In the genomic region with DNA sequence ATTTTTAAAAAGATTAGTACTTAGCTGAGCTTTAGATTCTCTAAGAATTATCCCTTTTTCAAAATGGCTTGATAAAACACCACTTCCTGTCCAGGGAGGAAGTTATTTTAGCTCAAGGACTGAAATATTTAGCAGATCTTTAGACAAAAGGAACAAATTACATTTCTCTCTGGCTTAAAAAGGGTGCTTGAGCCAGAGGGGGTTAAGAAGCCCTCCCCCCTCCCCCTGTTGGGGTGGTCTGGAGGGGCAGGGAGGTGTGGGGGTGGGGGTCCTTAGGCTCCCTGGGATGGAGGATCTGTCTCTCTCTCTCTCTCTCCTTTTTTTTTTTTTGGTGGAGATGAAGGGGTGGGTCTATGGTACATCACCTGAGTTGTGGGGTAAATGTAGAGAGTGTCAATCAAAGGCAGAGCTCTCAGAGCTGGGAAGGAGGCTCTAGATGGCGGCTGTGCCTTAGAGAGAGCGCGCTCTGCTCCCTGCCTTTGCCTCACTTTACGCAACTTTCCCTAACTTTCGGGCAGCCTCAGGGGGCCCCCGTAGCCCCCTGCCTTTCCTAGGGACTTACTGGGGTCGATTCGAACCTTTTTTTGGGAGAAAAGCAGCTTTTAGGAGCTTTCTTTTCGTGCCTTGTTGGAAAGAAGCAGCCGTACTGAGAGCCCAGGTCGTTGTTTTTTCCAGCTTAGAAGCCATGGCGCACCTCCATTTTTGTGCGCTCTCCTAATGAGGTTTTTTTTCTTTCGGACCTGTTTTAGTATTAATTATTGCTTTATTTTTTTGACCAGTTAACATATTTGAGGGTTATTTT, we compare ENCODE assay signal across 8 cellular contexts. TPM values are rescaled to one million over a fixed set of nuclear protein-coding genes. Genes with fewer than 3 reads are reported as not detected.
A peak's percentile ranks its signal among the peaks of the same experiment; 100 is the strongest.
DNase-seq lines count a peak whose midpoint lies in the region; ATAC-seq and TF ChIP-seq lines count a peak whose summit lies in the region.

A gene (plus strand): TSS at position 415 of the 802 bp plus-strand sequence. CDS start 914 bp downstream, outside the sequence.

- H3K4me3 Mint-ChIP-seq in stimulated activated naive CD8-positive, alpha-beta T cell treated with anti-CD3 and anti-CD28 coated beads, Interleukin-15, amount 100 ng/mL, for 72 hours = peak within 1 kb of the TSS; percentile 97 to 98

- peak within 1 kb of the TSS; percentile 81 for H2AK5ac ChIP-seq in IMR-90 (ENCODE audit: low read depth, low read length)

- peak within 1 kb of the TSS; percentile 92 for H3K18ac ChIP-seq in IMR-90 (ENCODE audit: low read depth, low read length)

- CTCF ChIA-PET in IMR-90 (lab: Yijun Ruan, JAX) = interaction anchor here (0.6 to 1.6 kb wide), 5 partner anchors 11 to 135 kb away, joined by 3 to 7 read pairs (median 4); no protein-coding TSS in a partner anchor
- CTCF ChIA-PET in OCI-LY7 (lab: Charles Lee; ENCODE audit: unreplicated experiment) = interaction anchor here (0.6 to 1.4 kb wide), 5 partner anchors 18 to 90 kb away, joined by 3 to 8 read pairs (median 3); no protein-coding TSS in a partner anchor

- peak within 1 kb of the TSS; percentile 94 to 95 for H4K8ac ChIP-seq in IMR-90 (ENCODE audit: low read depth in 2 of 2, low read length in 2 of 2)

- POLR2A ChIA-PET in IMR-90 (lab: Charles Lee; ENCODE audit: unreplicated experiment) = interaction anchor here (0.9 to 3.2 kb wide), 6 partner anchors 9 to 98 kb away, joined by 3 to 25 read pairs (median 4); no protein-coding TSS in a partner anchor
- POLR2A ChIA-PET in OCI-LY7 (lab: Charles Lee) = interaction anchor here (0.6 to 10.3 kb wide), 20 partner anchors 9 to 813 kb away, joined by 3 to 147 read pairs (median 6); no protein-coding TSS in a partner anchor

- in situ Hi-C loops in IMR-90 (cut with MboI; ENCODE audit: low sequenced_read_pairs) = no loop called here

- peaks cover 96% of the 10 kb centered on the region for H3K79me2 ChIP-seq in OCI-LY7 (ENCODE audit: insufficient read depth, low read depth, low read length)

- H3K23ac ChIP-seq in IMR-90 (ENCODE audit: low read depth, low read length) = peak within 1 kb of the TSS; percentile 97

- peak within 1 kb of the TSS; percentile 96 for H4K5ac ChIP-seq in IMR-90 (ENCODE audit: low read depth, low read length)

- peak within 1 kb of the TSS; percentile 94 for H3K4ac ChIP-seq in IMR-90 (ENCODE audit: low read depth, low read length)

- peak within 1 kb of the TSS; percentile 98 for H2BK5ac ChIP-seq in IMR-90 (ENCODE audit: low read depth, low read length, poor library complexity, severe bottlenecking)

- H3K14ac ChIP-seq in IMR-90 (replicated peaks; ENCODE audit: low read depth, low read length) = peak within 1 kb of the TSS; percentile 95

- DNase-seq in DMS53 treated with DMSO at 0.1 percent for 48 hours (lab: John Stamatoyannopoulos, UW; ENCODE audit: unreplicated experiment) (peak; percentile 83), IMR-90 (peak; percentile 89), OCI-LY7 (ENCODE audit: low spot score) (peak; percentile 92), activated T-cell treated with anti-CD3 and anti-CD28 coated beads for 24 hours (ENCODE audit: low read depth) (peak; percentile 57)
- peak; percentile 78 to 83 for DNase-seq in stimulated activated naive CD8-positive, alpha-beta T cell treated with anti-CD3 and anti-CD28 coated beads, Interleukin-15, amount 100 ng/mL, for 72 hours

- ATAC-seq in GM21576 (IDR thresholded peaks at IDR 0.05; ENCODE audit: unreplicated experiment) (peak; percentile 71), IMR-90 (ENCODE audit: low read depth) (peak; percentile 38)
- ATAC-seq in stimulated activated naive CD8-positive, alpha-beta T cell treated with anti-CD3 and anti-CD28 coated beads, Interleukin-15, amount 100 ng/mL, for 72 hours = peak; percentile 85

- H2AFZ ChIP-seq in IMR-90 (replicated peaks; ENCODE audit: low read length, poor library complexity) = no peak within 1 kb of the TSS
- H2AFZ ChIP-seq in OCI-LY7 (ENCODE audit: low read length) = no peak within 1 kb of the TSS

- H2BK20ac ChIP-seq in IMR-90 (ENCODE audit: low read depth, low read length) = no peak within 1 kb of the TSS

- H3K27ac ChIP-seq in IMR-90 (ENCODE audit: insufficient read depth, low read length) = peak within 1 kb of the TSS; percentile 100
- peak within 1 kb of the TSS; percentile 94 for H3K27ac ChIP-seq in OCI-LY7 (ENCODE audit: low read depth, low read length, poor library complexity, severe bottlenecking)
- H3K27ac ChIP-seq in esophagus (ENCODE audit: low read depth in 2 of 2, low read length in 1 of 2) = peak within 1 kb of the TSS; percentile 97 to 98

- peaks cover 44% of the 10 kb centered on the region for H3K4me1 Mint-ChIP-seq in stimulated activated naive CD8-positive, alpha-beta T cell treated with anti-CD3 and anti-CD28 coated beads, Interleukin-15, amount 100 ng/mL, for 72 hours

- 0 out of 2 replicates have a peak, but pooled peaks have one; percentile 1 for TF ChIP-seq CTCF in IMR-90 (conservative IDR thresholded peaks at IDR 0.05; ENCODE audit: low read depth, low read length)
- TF ChIP-seq CTCF in OCI-LY7 (conservative IDR thresholded peaks at IDR 0.05; ENCODE audit: low read length) = peak; percentile 42; the same call in 1 of the 2 replicates

- no peaks in the 10 kb centered on the region for H3K27me3 Mint-ChIP-seq in stimulated activated naive CD8-positive, alpha-beta T cell treated with anti-CD3 and anti-CD28 coated beads, Interleukin-15, amount 100 ng/mL, for 72 hours

- no CpG with 5 or more reads among the region's 14 CpGs for WGBS in IMR-90 (ENCODE audit: extremely low coverage in 2 of 2, insufficient read length in 1 of 2), 2 experiments
- 0% methylated on average over 14 of the region's 14 CpGs for WGBS in esophagus, 2 donors

- peak; percentile 98 for TF ChIP-seq POLR2A in IMR-90 (IDR thresholded peaks at IDR 0.05; ENCODE audit: low read depth, low read length)

- H4K20me1 ChIP-seq in IMR-90 (ENCODE audit: insufficient read depth, low read length) = peaks cover 12% of the 10 kb centered on the region
- H4K20me1 ChIP-seq in OCI-LY7 (ENCODE audit: insufficient read depth, low read length) = peaks cover 18% of the 10 kb centered on the region; the same call in 1 of the 2 replicates

- no peaks in the 10 kb centered on the region for H3K9me1 ChIP-seq in IMR-90 (ENCODE audit: insufficient read depth, low read length)

- peak within 1 kb of the TSS; percentile 95 for H4K91ac ChIP-seq in IMR-90 (ENCODE audit: insufficient read depth, low read depth, low read length)

- no peaks in the 10 kb centered on the region for H3K9me2 ChIP-seq in OCI-LY7 (ENCODE audit: insufficient read depth, low read length)

- H3K9me3 ChIP-seq in IMR-90 (ENCODE audit: control insufficient read depth, insufficient read depth, low read length) = no peaks in the 10 kb centered on the region
- H3K9me3 ChIP-seq in OCI-LY7 (ENCODE audit: low read length) = peaks cover 25% of the 10 kb centered on the region; the same call in 1 of the 2 replicates
- H3K9me3 ChIP-seq in esophagus (ENCODE audit: control insufficient read depth in 2 of 2, insufficient read depth in 1 of 2, low read depth in 1 of 2, low read length in 1 of 2) = no peaks in the 10 kb centered on the region
- H3K9me3 ChIP-seq in mucosa of stomach (ENCODE audit: control insufficient read depth, low read length) = no peaks in the 10 kb centered on the region

- H3K36me3 ChIP-seq in IMR-90 (ENCODE audit: control insufficient read depth, insufficient read depth, low read length) = peaks cover 20% of the 10 kb centered on the region
- peaks cover 85% of the 10 kb centered on the region for H3K36me3 ChIP-seq in OCI-LY7 (ENCODE audit: insufficient read depth, low read length)
- no peaks in the 10 kb centered on the region for H3K36me3 ChIP-seq in esophagus (ENCODE audit: control insufficient read depth in 2 of 2, insufficient read depth in 2 of 2, low read length in 1 of 2)
- H3K36me3 ChIP-seq in mucosa of stomach (ENCODE audit: control insufficient read depth, insufficient read depth, low read length) = no peaks in the 10 kb centered on the region

- dilution Hi-C loops in IMR-90 (cut with HindIII; ENCODE audit: low sequenced_read_pairs, unreplicated experiment) = no loop called here

- no peaks in the 10 kb centered on the region for H3K27me3 ChIP-seq in IMR-90 (ENCODE audit: control insufficient read depth, insufficient read depth, low read length)
- H3K27me3 ChIP-seq in esophagus (ENCODE audit: control insufficient read depth in 1 of 2, insufficient read depth in 2 of 2, low read length in 2 of 2) = no peaks in the 10 kb centered on the region
- H3K27me3 ChIP-seq in mucosa of stomach (ENCODE audit: control insufficient read depth, insufficient read depth, low read length) = no peaks in the 10 kb centered on the region

- H2BK120ac ChIP-seq in IMR-90 (ENCODE audit: low read depth, low read length) = peak within 1 kb of the TSS; percentile 50; the same call in 1 of the 2 replicates

- no peak within 1 kb of the TSS for H2BK15ac ChIP-seq in IMR-90 (ENCODE audit: low read depth, low read length)

- intact Hi-C loops in IMR-90 (cut with micrococcal nuclease) = loop anchor here (1.0 to 2.0 kb wide), 2 partner anchors 15 to 91 kb away; no protein-coding TSS in a partner anchor
- intact Hi-C loops in OCI-LY7 (cut with micrococcal nuclease; ENCODE audit: unreplicated experiment) = loop anchor here (1.0 kb wide), 2 partner anchors 16 to 91 kb away; no protein-coding TSS in a partner anchor

- peaks cover 10 to 15% of the 10 kb centered on the region in 2 donors for H3K9me3 Mint-ChIP-seq in stimulated activated naive CD8-positive, alpha-beta T cell treated with anti-CD3 and anti-CD28 coated beads, Interleukin-15, amount 100 ng/mL, for 72 hours

- peak within 1 kb of the TSS; percentile 82 for H3K4me3 ChIP-seq in IMR-90 (ENCODE audit: insufficient read depth, low read depth, low read length)
- H3K4me3 ChIP-seq in OCI-LY7 (ENCODE audit: low read depth, low read length, poor library complexity, severe bottlenecking) = peak within 1 kb of the TSS; percentile 92
- peak within 1 kb of the TSS; percentile 64 to 87 for H3K4me3 ChIP-seq in esophagus (ENCODE audit: low read depth in 1 of 2, low read length in 2 of 2)
- H3K4me3 ChIP-seq in mucosa of stomach (ENCODE audit: low read length) = peak within 1 kb of the TSS; percentile 95

- peak within 1 kb of the TSS; percentile 97 for H3K4me2 ChIP-seq in IMR-90 (ENCODE audit: low read depth, low read length)
- peak within 1 kb of the TSS; percentile 90 for H3K4me2 ChIP-seq in OCI-LY7 (ENCODE audit: low read length)

- H3K4me1 ChIP-seq in IMR-90 (ENCODE audit: control insufficient read depth, insufficient read depth, low read length) = peaks cover 2% of the 10 kb centered on the region; the same call in 1 of the 2 replicates
- peaks cover 38% of the 10 kb centered on the region for H3K4me1 ChIP-seq in OCI-LY7 (ENCODE audit: insufficient read depth, low read length, poor library complexity, severe bottlenecking)
- H3K4me1 ChIP-seq in esophagus (ENCODE audit: control insufficient read depth in 2 of 2, insufficient read depth in 2 of 2, low read length in 1 of 2) = no peaks in the 10 kb centered on the region
- peaks cover 9% of the 10 kb centered on the region for H3K4me1 ChIP-seq in mucosa of stomach (ENCODE audit: control insufficient read depth, insufficient read depth, low read length)

- H3K9ac ChIP-seq in IMR-90 (ENCODE audit: low read depth, low read length) (peak within 1 kb of the TSS; percentile 100), mucosa of stomach (ENCODE audit: low read length) (peak within 1 kb of the TSS; percentile 100)

- peak within 1 kb of the TSS; percentile 99 for H3K56ac ChIP-seq in IMR-90 (ENCODE audit: extremely low read depth, insufficient read depth, low read length)

- H2AK9ac ChIP-seq in IMR-90 (replicated peaks; ENCODE audit: low read depth, low read length, poor library complexity) = peak within 1 kb of the TSS; percentile 95

- H3K27ac Mint-ChIP-seq in stimulated activated naive CD8-positive, alpha-beta T cell treated with anti-CD3 and anti-CD28 coated beads, Interleukin-15, amount 100 ng/mL, for 72 hours = peak within 1 kb of the TSS; percentile 100

- no peaks in the 10 kb centered on the region for H3K79me1 ChIP-seq in IMR-90 (ENCODE audit: low read depth in 1 of 2, low read length in 2 of 2)

- no peak for TF ChIP-seq RAD21 in IMR-90 (IDR thresholded peaks at IDR 0.05; ENCODE audit: low read length)

- BruUV-seq in IMR-90 (replicated peaks; lab: Mats Ljungman, UMichigan) (no TSS peak), OCI-LY7 (replicated peaks; lab: Mats Ljungman, UMichigan) (no TSS peak)

RNA-seq across cellular contexts. Expression of the gene that starts here (rescaled TPM):
- total RNA-seq in IMR-90 (2012; rRNA removed) (64.7 and 71.4 TPM in 2 replicates), OCI-LY7 (2022) (213 and 259 TPM in 2 replicates)
- polyA plus RNA-seq in IMR-90 (2012; rRNA removed) (37.8 and 44.9 TPM in 2 replicates), esophagus (10 to 100 TPM; 25.8 to 32.8 TPM)
- 9.0 and 12.0 TPM in 2 replicates for polyA plus RNA-seq in IMR-90 (2012; cell fraction: cytosol; rRNA removed)
- 54.1 and 206 TPM in 2 replicates for polyA plus RNA-seq in IMR-90 (2012; cell fraction: nucleus; rRNA removed; ENCODE audit: low replicate concordance)
- 133 and 169 TPM in 2 replicates for total RNA-seq in OCI-LY7 (2014; rRNA removed; shearing (Covaris generic))

Comparison
In these comparisons a context has a peak if more than half of its experiments do, and no peak if none do; other contexts are left out.
1. Peak in every context shown above with its lines: DNase-seq, ATAC-seq, H3K4me3 ChIP-seq and H3K27ac ChIP-seq.